In the genomic region with DNA sequence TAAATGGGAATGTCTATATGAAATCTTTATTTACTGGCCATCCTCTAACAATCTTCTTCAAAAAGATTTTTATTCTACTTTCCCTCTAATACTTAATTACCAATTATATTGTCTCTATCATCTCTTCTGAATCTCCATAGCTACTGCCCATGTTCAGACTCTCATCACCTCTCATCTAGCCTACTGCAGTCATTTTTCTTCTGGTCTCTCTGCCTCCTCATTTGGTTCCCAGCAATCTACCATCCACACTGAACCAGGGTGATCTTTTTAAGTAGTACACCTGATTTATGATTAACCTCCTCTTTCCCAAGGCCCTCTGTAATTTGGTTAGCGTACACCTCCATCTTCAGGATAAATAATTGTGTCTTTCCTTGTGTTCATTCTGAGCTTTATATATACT, we compare ENCODE assay signal across 25 cellular contexts.
"Had no signal": no experiment of that assay in that cellular context is flagged by ENCODE, and none has a peak within 500 bp of the region (broad histone marks: within the 10 kb centered on the region; RNA-seq: fewer than 3 reads in every experiment).

No MANE protein-coding gene starts in this region.

- H3K36me3 Mint-ChIP-seq: activated naive CD4-positive, alpha-beta T cell treated with anti-CD3 and anti-CD28 coated beads, Interleukin-2, amount 10 ng/mL, durations not matched to agents 7 days and 5 days; activated naive CD8-positive, alpha-beta T cell treated with anti-CD3 and anti-CD28 coated beads, Interleukin-2, amount 10 ng/mL, durations not matched to agents 7 days and 5 days; naive B cell had no signal

- H3K4me3 Mint-ChIP-seq: activated CD4-positive, alpha-beta memory T cell treated with anti-CD3 and anti-CD28 coated beads, Interleukin-2, amount 10 ng/mL, durations not matched to agents 7 days and 5 days; activated CD4-positive, alpha-beta T cell treated with anti-CD3 and anti-CD28 coated beads, Interleukin-2, amount 10 ng/mL, durations not matched to agents 7 days and 5 days; activated naive CD4-positive, alpha-beta T cell treated with anti-CD3 and anti-CD28 coated beads, Interleukin-2, amount 10 ng/mL, durations not matched to agents 7 days and 5 days; activated naive CD8-positive, alpha-beta T cell treated with anti-CD3 and anti-CD28 coated beads, Interleukin-2, amount 10 ng/mL, durations not matched to agents 7 days and 5 days; activated T-cell treated with anti-CD3 and anti-CD28 coated beads, Interleukin-2, amount 50 U/mL, for 24 hours; brain; effector memory CD8-positive, alpha-beta T cell; immature natural killer cell; naive B cell; WTC11 had no signal

- H3K36me3 ChIP-seq: ovary had no signal

- H3K4me3 ChIP-seq: ascending aorta, gastroesophageal sphincter, ovary, skin epidermis, testis had no signal

- H3K9me3 ChIP-seq: ascending aorta, gastroesophageal sphincter, ovary, testis had no signal

- ATAC-seq: gastroesophageal sphincter; stimulated activated naive CD8-positive, alpha-beta T cell treated with anti-CD3 and anti-CD28 coated beads, Interleukin-15, Interleukin-2, amounts not matched to agents 100 U/mL and 50 U/mL, for 24 hours had no signal

- H3K9me3 Mint-ChIP-seq: activated CD4-positive, alpha-beta memory T cell treated with anti-CD3 and anti-CD28 coated beads, Interleukin-2, amount 10 ng/mL, durations not matched to agents 7 days and 5 days; activated CD4-positive, alpha-beta T cell treated with anti-CD3 and anti-CD28 coated beads, Interleukin-2, amount 10 ng/mL, durations not matched to agents 7 days and 5 days; activated naive CD4-positive, alpha-beta T cell treated with anti-CD3 and anti-CD28 coated beads, Interleukin-2, amount 10 ng/mL, durations not matched to agents 7 days and 5 days; activated naive CD8-positive, alpha-beta T cell treated with anti-CD3 and anti-CD28 coated beads, Interleukin-2, amount 10 ng/mL, durations not matched to agents 7 days and 5 days; activated T-cell treated with anti-CD3 and anti-CD28 coated beads, Interleukin-2, amount 50 U/mL, for 24 hours; brain; effector memory CD8-positive, alpha-beta T cell; immature natural killer cell; naive B cell; WTC11 had no signal

- H3K27ac ChIP-seq: ascending aorta, gastroesophageal sphincter, ovary, skin epidermis, testis had no signal

- H3K27ac Mint-ChIP-seq: activated CD4-positive, alpha-beta memory T cell treated with anti-CD3 and anti-CD28 coated beads, Interleukin-2, amount 10 ng/mL, durations not matched to agents 7 days and 5 days; activated CD4-positive, alpha-beta T cell treated with anti-CD3 and anti-CD28 coated beads, Interleukin-2, amount 10 ng/mL, durations not matched to agents 7 days and 5 days; activated naive CD4-positive, alpha-beta T cell treated with anti-CD3 and anti-CD28 coated beads, Interleukin-2, amount 10 ng/mL, durations not matched to agents 7 days and 5 days; activated naive CD8-positive, alpha-beta T cell treated with anti-CD3 and anti-CD28 coated beads, Interleukin-2, amount 10 ng/mL, durations not matched to agents 7 days and 5 days; activated T-cell treated with anti-CD3 and anti-CD28 coated beads, Interleukin-2, amount 50 U/mL, for 24 hours; effector memory CD8-positive, alpha-beta T cell; immature natural killer cell; progenitor cell of endocrine pancreas; WTC11 had no signal

- H3K27me3 Mint-ChIP-seq: activated CD4-positive, alpha-beta memory T cell treated with anti-CD3 and anti-CD28 coated beads, Interleukin-2, amount 10 ng/mL, durations not matched to agents 7 days and 5 days; activated CD4-positive, alpha-beta T cell treated with anti-CD3 and anti-CD28 coated beads, Interleukin-2, amount 10 ng/mL, durations not matched to agents 7 days and 5 days; activated naive CD4-positive, alpha-beta T cell treated with anti-CD3 and anti-CD28 coated beads, Interleukin-2, amount 10 ng/mL, durations not matched to agents 7 days and 5 days; activated T-cell treated with anti-CD3 and anti-CD28 coated beads, Interleukin-2, amount 50 U/mL, for 24 hours; brain; effector memory CD8-positive, alpha-beta T cell; progenitor cell of endocrine pancreas had no signal

- H3K27me3 ChIP-seq: ascending aorta, gastroesophageal sphincter, ovary, testis had no signal

- DNase-seq: activated CD4-positive, alpha-beta memory T cell treated with anti-CD3 and anti-CD28 coated beads, Interleukin-2, amount 10 ng/mL, durations not matched to agents 7 days and 5 days; activated CD4-positive, alpha-beta T cell treated with anti-CD3 and anti-CD28 coated beads for 1 hour; activated CD4-positive, alpha-beta T cell treated with anti-CD3 and anti-CD28 coated beads, Interleukin-2, amount 10 ng/mL, durations not matched to agents 7 days and 5 days; activated CD8-positive, alpha-beta memory T cell treated with anti-CD3 and anti-CD28 coated beads, Interleukin-2, amount 50 U/mL, for 48 hours; activated gamma-delta T cell; activated naive CD4-positive, alpha-beta T cell treated with anti-CD3 and anti-CD28 coated beads, Interleukin-2, amount 10 ng/mL, durations not matched to agents 7 days and 5 days; activated naive CD8-positive, alpha-beta T cell treated with anti-CD3 and anti-CD28 coated beads, Interleukin-2, amount 10 ng/mL, durations not matched to agents 7 days and 5 days; activated T-cell treated with anti-CD3 and anti-CD28 coated beads, Interleukin-2, amount 50 U/mL, for 24 hours; cortex of kidney; effector memory CD8-positive, alpha-beta T cell; kidney; left colon; ovary; stimulated activated CD4-positive, alpha-beta T cell treated with anti-CD3 and anti-CD28 coated beads, Interleukin-12 subunit alpha, Interleukin-12 subunit beta, amount 100 ng/mL, for 4 hours; stimulated activated CD4-positive, alpha-beta T cell treated with anti-CD3 and anti-CD28 coated beads, Interleukin-4, amount 100 ng/mL, for 1 hour; stimulated activated naive CD8-positive, alpha-beta T cell treated with anti-CD3 and anti-CD28 coated beads, Interleukin-15, Interleukin-2, amounts not matched to agents 100 U/mL and 50 U/mL, for 24 hours; testis had no signal

- H3K4me1 ChIP-seq: ascending aorta, testis had no signal

- H3K4me1 Mint-ChIP-seq: activated CD4-positive, alpha-beta memory T cell treated with anti-CD3 and anti-CD28 coated beads, Interleukin-2, amount 10 ng/mL, durations not matched to agents 7 days and 5 days; activated naive CD4-positive, alpha-beta T cell treated with anti-CD3 and anti-CD28 coated beads, Interleukin-2, amount 10 ng/mL, durations not matched to agents 7 days and 5 days; brain; immature natural killer cell; naive B cell; WTC11 had no signal
